13 cellular contexts compared by ENCODE assay signal in the genomic region with DNA sequence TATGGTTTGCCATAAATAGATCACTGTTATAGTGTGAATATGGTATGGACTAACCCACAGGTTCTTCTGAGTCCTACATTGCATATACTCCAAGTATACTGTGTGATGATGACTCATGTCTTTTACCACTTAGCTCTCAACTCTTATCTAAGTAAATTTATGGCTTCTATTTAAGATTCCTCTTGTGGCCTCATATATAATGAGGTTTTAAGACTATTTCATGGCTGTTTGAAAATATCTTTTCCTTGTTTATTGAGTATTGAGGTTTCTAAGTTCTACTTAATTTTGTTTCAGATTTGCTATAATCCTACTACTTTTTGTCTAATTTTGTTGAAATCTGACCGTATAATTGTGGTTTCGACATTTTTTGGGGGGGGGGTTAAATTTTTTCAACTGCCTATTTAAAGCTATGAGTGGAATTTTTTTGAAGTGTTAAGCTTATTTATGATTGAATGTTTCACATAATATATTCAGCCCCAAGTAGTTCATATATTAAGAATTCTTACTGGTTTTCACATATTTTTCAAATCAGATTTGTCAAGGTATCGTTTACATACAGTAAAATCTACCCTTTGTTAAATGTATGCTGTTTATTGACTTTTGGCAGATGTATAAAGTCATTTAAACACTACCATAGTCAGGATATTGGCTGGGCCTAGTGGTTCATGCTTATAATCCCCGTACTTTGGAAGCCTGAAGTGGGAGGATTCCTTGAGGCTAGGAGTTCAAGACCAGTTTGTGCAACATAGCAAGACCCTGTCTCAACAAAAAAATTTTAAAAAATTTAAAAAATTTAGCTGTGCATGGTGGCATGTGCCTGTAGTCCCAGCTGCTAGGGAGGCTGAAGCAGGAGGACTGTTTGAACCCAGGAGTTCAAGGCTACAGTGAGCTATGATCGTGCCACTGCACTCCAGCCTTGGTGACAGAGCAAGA. TPM values are rescaled to one million over a fixed set of nuclear protein-coding genes. Genes with fewer than 3 reads are reported as not detected.
A peak's percentile ranks its signal among the peaks of the same experiment; 100 is the strongest.
DNase-seq lines count a peak whose midpoint lies in the region; ATAC-seq and TF ChIP-seq lines count a peak whose summit lies in the region.
"Had no signal": no experiment of that assay in that cellular context is flagged by ENCODE, and none has a peak within 500 bp of the region (broad histone marks: within the 10 kb centered on the region; RNA-seq: fewer than 3 reads in every experiment).

No MANE protein-coding gene starts in this region.

- no peak for TF ChIP-seq POLR2A in erythroblast (IDR thresholded peaks at IDR 0.05; ENCODE audit: low read length)

- peak overlapping the region; percentile 22 for H3K27ac ChIP-seq in PC-9
- H3K27ac ChIP-seq: WERI-Rb-1 had no signal

- H3K27me3 ChIP-seq in PC-9 (ENCODE audit: insufficient read depth, low read depth) = no peaks in the 10 kb centered on the region
- H3K27me3 ChIP-seq: BE2C had no signal

- H2AFZ ChIP-seq in PC-9 = no peak overlapping the region

- POLR2A ChIA-PET in PC-9 (lab: Charles Lee; ENCODE audit: unreplicated experiment) = no interaction called here

- H3K9me2 ChIP-seq in PC-9 (ENCODE audit: insufficient read depth) = no peaks in the 10 kb centered on the region

- H3K27ac Mint-ChIP-seq in activated naive CD4-positive, alpha-beta T cell treated with anti-CD3 and anti-CD28 coated beads for 36 hours = peak overlapping the region; percentile 2
- H3K27ac Mint-ChIP-seq in stimulated activated effector memory CD8-positive, alpha-beta T cell treated with anti-CD3 and anti-CD28 coated beads, Interleukin-12 subunit alpha, Interleukin-12 subunit beta, amount 100 ng/mL, for 72 hours = no peak overlapping the region
- H3K27ac Mint-ChIP-seq in osteocyte (ENCODE audit: unreplicated experiment) = no peak overlapping the region
- H3K27ac Mint-ChIP-seq: activated naive CD4-positive, alpha-beta T cell treated with anti-CD3 and anti-CD28 coated beads, Interleukin-2, amount 50 U/mL, for 24 hours had no signal

- H3K4me2 ChIP-seq in PC-9 = no peak overlapping the region

- H3K4me3 Mint-ChIP-seq in activated naive CD4-positive, alpha-beta T cell treated with anti-CD3 and anti-CD28 coated beads for 36 hours = no peak overlapping the region
- no peak overlapping the region for H3K4me3 Mint-ChIP-seq in stimulated activated effector memory CD8-positive, alpha-beta T cell treated with anti-CD3 and anti-CD28 coated beads, Interleukin-12 subunit alpha, Interleukin-12 subunit beta, amount 100 ng/mL, for 72 hours
- no peak overlapping the region for H3K4me3 Mint-ChIP-seq in osteocyte (ENCODE audit: unreplicated experiment)
- H3K4me3 Mint-ChIP-seq: activated naive CD4-positive, alpha-beta T cell treated with anti-CD3 and anti-CD28 coated beads, Interleukin-2, amount 50 U/mL, for 24 hours had no signal

- H3K4me3 ChIP-seq in PC-9 = no peak overlapping the region

- intact Hi-C loops in activated naive CD4-positive, alpha-beta T cell treated with anti-CD3 and anti-CD28 coated beads for 36 hours (cut with micrococcal nuclease) = no loop called here
- intact Hi-C loops in PC-9 (cut with micrococcal nuclease; ENCODE audit: unreplicated experiment) (no loop called here), Right ventricle myocardium superior (cut with DNase I) (no loop called here)

- H3K4me1 ChIP-seq in PC-9 (replicated peaks; ENCODE audit: insufficient read depth) = peaks cover 29% of the 10 kb centered on the region
- H3K4me1 ChIP-seq: BE2C had no signal

- DNase-seq in activated naive CD4-positive, alpha-beta T cell treated with anti-CD3 and anti-CD28 coated beads for 36 hours = no peak
- DNase-seq in activated naive CD4-positive, alpha-beta T cell treated with Interleukin-2 at 50 U/mL for 16 hours = no peak
- DNase-seq in PC-9 (peak in 1 of 2 experiments; percentile 59), erythroblast (lab: John Stamatoyannopoulos, UW) (peak; percentile 54 to 63), NCI-H187 treated with DMSO at 0.1 percent for 48 hours (lab: John Stamatoyannopoulos, UW) (no peak), Right ventricle myocardium superior (no peak), osteocyte (ENCODE audit: extremely low spot score, unreplicated experiment) (no peak)
- DNase-seq in stimulated activated effector memory CD8-positive, alpha-beta T cell treated with anti-CD3 and anti-CD28 coated beads, Interleukin-12 subunit alpha, Interleukin-12 subunit beta, amount 100 ng/mL, for 72 hours (ENCODE audit: low spot score in 2 of 2) = no peak
- DNase-seq: BE2C, H7, NCI-H2227 treated with DMSO at 0.1 percent for 48 hours, WERI-Rb-1 had no signal

- H3K27me3 Mint-ChIP-seq in activated naive CD4-positive, alpha-beta T cell treated with anti-CD3 and anti-CD28 coated beads for 36 hours (ENCODE audit: low read depth) = no peaks in the 10 kb centered on the region
- no peaks in the 10 kb centered on the region for H3K27me3 Mint-ChIP-seq in osteocyte (ENCODE audit: unreplicated experiment)
- H3K27me3 Mint-ChIP-seq: activated naive CD4-positive, alpha-beta T cell treated with anti-CD3 and anti-CD28 coated beads, Interleukin-2, amount 50 U/mL, for 24 hours had no signal

- peaks cover 95% of the 10 kb centered on the region for H3K79me2 ChIP-seq in PC-9 (ENCODE audit: low read depth)

- ATAC-seq in stimulated activated effector memory CD8-positive, alpha-beta T cell treated with anti-CD3 and anti-CD28 coated beads, Interleukin-12 subunit alpha, Interleukin-12 subunit beta, amount 100 ng/mL, for 72 hours = peak; percentile 87
- no peak for ATAC-seq in Right ventricle myocardium superior (ENCODE audit: poor library complexity)

- H3K9me3 ChIP-seq in PC-9 (ENCODE audit: insufficient read depth, low read depth) = no peaks in the 10 kb centered on the region
- H3K9me3 ChIP-seq: BE2C had no signal

- H3K36me3 ChIP-seq in PC-9 (ENCODE audit: low read depth) = peaks cover 6% of the 10 kb centered on the region; the same call in 1 of the 2 replicates

- BruUV-seq in PC-9 (replicated peaks; lab: Mats Ljungman, UMichigan) = no TSS peak

- no peaks in the 10 kb centered on the region for H3K9me3 Mint-ChIP-seq in activated naive CD4-positive, alpha-beta T cell treated with anti-CD3 and anti-CD28 coated beads for 36 hours
- H3K9me3 Mint-ChIP-seq in stimulated activated effector memory CD8-positive, alpha-beta T cell treated with anti-CD3 and anti-CD28 coated beads, Interleukin-12 subunit alpha, Interleukin-12 subunit beta, amount 100 ng/mL, for 72 hours = no peaks in the 10 kb centered on the region
- no peaks in the 10 kb centered on the region for H3K9me3 Mint-ChIP-seq in osteocyte (ENCODE audit: unreplicated experiment)
- H3K9me3 Mint-ChIP-seq: activated naive CD4-positive, alpha-beta T cell treated with anti-CD3 and anti-CD28 coated beads, Interleukin-2, amount 50 U/mL, for 24 hours had no signal

- CTCF ChIA-PET in activated naive CD4-positive, alpha-beta T cell treated with anti-CD3 and anti-CD28 coated beads for 36 hours (lab: Charles Lee) = interaction anchor here (1.0 kb wide), 1 partner anchor 9 kb away, joined by 4 read pairs; no protein-coding TSS in a partner anchor
- CTCF ChIA-PET in PC-9 (lab: Charles Lee) = interaction anchor here (0.6 kb wide), 1 partner anchor 1193 kb away, joined by 14 read pairs; no protein-coding TSS in a partner anchor

- H3F3A ChIP-seq in PC-9 (ENCODE audit: insufficient read depth, low read depth) = no peaks in the 10 kb centered on the region; the same call in none of the 2 replicates

- TF ChIP-seq CTCF in PC-9 (conservative IDR thresholded peaks at IDR 0.05) (no peak), osteocyte (IDR thresholded peaks at IDR 0.05) (no peak)

- peaks cover 29% of the 10 kb centered on the region for H4K20me1 ChIP-seq in PC-9 (ENCODE audit: insufficient read depth)

- H3K4me1 Mint-ChIP-seq in activated naive CD4-positive, alpha-beta T cell treated with anti-CD3 and anti-CD28 coated beads for 36 hours (ENCODE audit: low read depth) = peaks cover 45% of the 10 kb centered on the region
- H3K4me1 Mint-ChIP-seq in stimulated activated effector memory CD8-positive, alpha-beta T cell treated with anti-CD3 and anti-CD28 coated beads, Interleukin-12 subunit alpha, Interleukin-12 subunit beta, amount 100 ng/mL, for 72 hours = peaks cover 30% of the 10 kb centered on the region
- peaks cover 33% of the 10 kb centered on the region for H3K4me1 Mint-ChIP-seq in osteocyte (ENCODE audit: unreplicated experiment)

- peaks cover 6% of the 10 kb centered on the region for H3K36me3 Mint-ChIP-seq in activated naive CD4-positive, alpha-beta T cell treated with anti-CD3 and anti-CD28 coated beads for 36 hours (ENCODE audit: low read depth)
- peaks cover 57% of the 10 kb centered on the region for H3K36me3 Mint-ChIP-seq in stimulated activated effector memory CD8-positive, alpha-beta T cell treated with anti-CD3 and anti-CD28 coated beads, Interleukin-12 subunit alpha, Interleukin-12 subunit beta, amount 100 ng/mL, for 72 hours
- H3K36me3 Mint-ChIP-seq in osteocyte (ENCODE audit: unreplicated experiment) = peaks cover 7% of the 10 kb centered on the region

RNA-seq across cellular contexts. Expression of gene SLC25A36, which starts 11.7 kb away (rescaled TPM):
- total RNA-seq in activated naive CD4-positive, alpha-beta T cell treated with anti-CD3 and anti-CD28 coated beads for 36 hours = 10 to 100 TPM; 48.7 to 50.1 TPM
- total RNA-seq in PC-9 (2021) (76.5 and 90.1 TPM in 2 replicates), Right ventricle myocardium superior (87.8 TPM), osteocyte (58.6 and 63.1 TPM in 2 replicates)

Comparison
In these comparisons a context has a peak if more than half of its experiments do, and no peak if none do; other contexts are left out.
1. DNase-seq: peak in erythroblast (2 of 2); none in activated naive CD4-positive, alpha-beta T cell treated with anti-CD3 and anti-CD28 coated beads for 36 hours (single experiment), activated naive CD4-positive, alpha-beta T cell treated with Interleukin-2 at 50 U/mL for 16 hours (single experiment), stimulated activated effector memory CD8-positive, alpha-beta T cell treated with anti-CD3 and anti-CD28 coated beads, Interleukin-12 subunit alpha, Interleukin-12 subunit beta, amount 100 ng/mL, for 72 hours (0 of 2), NCI-H187 treated with DMSO at 0.1 percent for 48 hours (single experiment), Right ventricle myocardium superior (single experiment) and osteocyte (single experiment).